In genomic region chr17:3893003-3893719, GRCh38 we compare ENCODE assay signal across 8 cellular contexts. TPM values are rescaled to one million over a fixed set of nuclear protein-coding genes. Genes with fewer than 3 reads are reported as not detected.
DNase-seq lines count a peak whose midpoint lies in the region; ATAC-seq, FAIRE-seq and TF ChIP-seq lines count a peak whose summit lies in the region.

TSS of gene CAMKK1 (minus strand) at chr17:3893053. CDS start at chr17:3885687, 7,366 bp downstream.

- POLR2A ChIA-PET in PC-3 (lab: Charles Lee; ENCODE audit: unreplicated experiment): interaction anchor here (0.7 kb wide), 1 partner anchor 92 kb away, joined by 20 read pairs; the partner anchor contains the start of gene ITGAE

- H3K27ac ChIP-seq in PC-3 (ENCODE audit: low read length) (peak within 1 kb of the TSS; percentile 27), esophagus muscularis mucosa (replicated peaks in 1 of 4) (peak within 1 kb of the TSS; percentile 88 to 91 (median 90))

- peaks cover 13% of the 10 kb centered on the region for H3K27me3 Mint-ChIP-seq in Calu3 (ENCODE audit: unreplicated experiment)
- H3K27me3 Mint-ChIP-seq in activated T-cell treated with anti-CD3 and anti-CD28 coated beads, Interleukin-2, amount 50 U/mL, for 24 hours: no peaks in the 10 kb centered on the region

- TF ChIP-seq CTCF in Calu3 (IDR thresholded peaks at IDR 0.05; ENCODE audit: unreplicated experiment) (no peak), PC-3 (conservative IDR thresholded peaks at IDR 0.05; ENCODE audit: low read depth, low read length) (no peak), esophagus muscularis mucosa (IDR thresholded peaks at IDR 0.05) (peak in 1 of 3 experiments; percentile 20)

- peaks cover 32% of the 10 kb centered on the region for H3K36me3 Mint-ChIP-seq in Calu3 (ENCODE audit: insufficient read depth, unreplicated experiment)
- no peaks in the 10 kb centered on the region for H3K36me3 Mint-ChIP-seq in activated T-cell treated with anti-CD3 and anti-CD28 coated beads, Interleukin-2, amount 50 U/mL, for 24 hours (ENCODE audit: low read depth)

- peak within 1 kb of the TSS; percentile 74 for H3K9ac ChIP-seq in PC-3 (ENCODE audit: low read length)

- H3K4me2 ChIP-seq in PC-3 (ENCODE audit: low read length): peak within 1 kb of the TSS; percentile 86

- peak within 1 kb of the TSS; percentile 79 for H3K4me3 ChIP-seq in PC-3 (ENCODE audit: low read length)
- peak within 1 kb of the TSS; percentile 60 to 88 (median 74) for H3K4me3 ChIP-seq in esophagus muscularis mucosa

- BruUV-seq in Calu3 (replicated peaks; lab: Mats Ljungman, UMichigan) (no TSS peak), PC-3 (replicated peaks; lab: Mats Ljungman, UMichigan) (no TSS peak)

- no peak for TF ChIP-seq POLR2A in esophagus muscularis mucosa (IDR thresholded peaks at IDR 0.05; ENCODE audit: low read depth)

- DNase-seq in Calu3 (peak; percentile 83), HTR-8/SVneo (ENCODE audit: insufficient read length, low spot score) (peak; percentile 96), PC-3 (peak; percentile 85), esophagus muscularis mucosa (ENCODE audit: extremely low spot score) (peak; percentile 96), myocyte (ENCODE audit: low read depth) (peak; percentile 83)
- DNase-seq in activated T-cell treated with anti-CD3 and anti-CD28 coated beads, Interleukin-2, amount 50 U/mL, for 24 hours: peak; percentile 93
- peak; percentile 64 to 88 for DNase-seq in stimulated activated CD8-positive, alpha-beta memory T cell treated with anti-CD3 and anti-CD28 coated beads, Interleukin-7, amount 100 ng/mL, for 4 hours (ENCODE audit: low read depth in 2 of 2)

- H3K79me2 ChIP-seq in PC-3 (ENCODE audit: low read length): peaks cover 30% of the 10 kb centered on the region

- H3K27me3 ChIP-seq in PC-3 (ENCODE audit: low read length) (no peaks in the 10 kb centered on the region), esophagus muscularis mucosa (no peaks in the 10 kb centered on the region)

- H3K4me1 Mint-ChIP-seq in Calu3 (ENCODE audit: low read depth, unreplicated experiment): peaks cover 22% of the 10 kb centered on the region
- peaks cover 44% of the 10 kb centered on the region for H3K4me1 Mint-ChIP-seq in activated T-cell treated with anti-CD3 and anti-CD28 coated beads, Interleukin-2, amount 50 U/mL, for 24 hours (ENCODE audit: low read depth)

- H3K36me3 ChIP-seq in PC-3 (ENCODE audit: low read depth, low read length) (no peaks in the 10 kb centered on the region), esophagus muscularis mucosa (no peaks in the 10 kb centered on the region)

- CTCF ChIA-PET in Calu3 (lab: Charles Lee): interaction anchor here (1.7 kb wide), 1 partner anchor 21 kb away, joined by 4 read pairs; no protein-coding TSS in a partner anchor
- CTCF ChIA-PET in PC-3 (lab: Charles Lee): interaction anchor here (1.0 to 1.4 kb wide), 2 partner anchors 21 to 47 kb away, joined by 3 to 4 read pairs; partner anchors contain the start of gene NCBP3

- peak; percentile 85 for FAIRE-seq in HTR-8/SVneo (lab: Jason Lieb, UNC)

- intact Hi-C loops in Calu3 (cut with micrococcal nuclease; ENCODE audit: unreplicated experiment) (no loop called here), PC-3 (cut with micrococcal nuclease) (no loop called here), esophagus muscularis mucosa (cut with DNase I) (no loop called here)

- ATAC-seq in GM21367 (IDR thresholded peaks at IDR 0.05; ENCODE audit: unreplicated experiment): peak; percentile 74
- peak; percentile 48 for ATAC-seq in PC-3

- H3K9me3 ChIP-seq in PC-3 (ENCODE audit: low read length) (no peaks in the 10 kb centered on the region), esophagus muscularis mucosa (no peaks in the 10 kb centered on the region)

- no peaks in the 10 kb centered on the region for H4K20me1 ChIP-seq in PC-3 (ENCODE audit: low read length)

- no peaks in the 10 kb centered on the region for H3K9me2 ChIP-seq in PC-3 (replicated peaks; ENCODE audit: low read length)

- no peaks in the 10 kb centered on the region for H3K9me3 Mint-ChIP-seq in Calu3 (ENCODE audit: low read depth, unreplicated experiment)
- H3K9me3 Mint-ChIP-seq in activated T-cell treated with anti-CD3 and anti-CD28 coated beads, Interleukin-2, amount 50 U/mL, for 24 hours: no peaks in the 10 kb centered on the region

- TF ChIP-seq EP300 in esophagus muscularis mucosa (IDR thresholded peaks at IDR 0.05): no peak

- H3K27ac Mint-ChIP-seq in Calu3 (ENCODE audit: unreplicated experiment): no peak within 1 kb of the TSS
- H3K27ac Mint-ChIP-seq in activated T-cell treated with anti-CD3 and anti-CD28 coated beads, Interleukin-2, amount 50 U/mL, for 24 hours: peak within 1 kb of the TSS; percentile 88

- 3% methylated on average over 25 of the region's 75 CpGs for WGBS in esophagus muscularis mucosa

- peak within 1 kb of the TSS; percentile 65 for H3K4me3 Mint-ChIP-seq in Calu3 (ENCODE audit: low read depth, unreplicated experiment)
- peak within 1 kb of the TSS; percentile 83 for H3K4me3 Mint-ChIP-seq in activated T-cell treated with anti-CD3 and anti-CD28 coated beads, Interleukin-2, amount 50 U/mL, for 24 hours

- no peaks in the 10 kb centered on the region for H3F3A ChIP-seq in PC-3 (ENCODE audit: low read length, unreplicated experiment)

- H3K4me1 ChIP-seq in PC-3 (ENCODE audit: insufficient read depth, low read length) (peaks cover 59% of the 10 kb centered on the region), esophagus muscularis mucosa (peaks cover 77 to 85% (median 80%) of the 10 kb centered on the region in 4 donors)

- H2AFZ ChIP-seq in PC-3 (ENCODE audit: low read length): peak within 1 kb of the TSS; percentile 75

RNA-seq across cellular contexts. Expression of gene CAMKK1, which starts in this region (rescaled TPM):
- total RNA-seq in Calu3 (2022) (1.4 and 1.7 TPM in 2 replicates), PC-3 (2014; rRNA removed) (10.1 and 12.4 TPM in 2 replicates), esophagus muscularis mucosa (1 to 10 TPM; 2.9 to 8.8 (median 4.4) TPM), myocyte (2.6 and 2.8 TPM in 2 replicates)
- 9.9 TPM for polyA plus RNA-seq in myocyte (2012)

Comparison
In these comparisons a context has a peak if more than half of its experiments do, and no peak if none do; other contexts are left out.
1. Peak in every context shown above with its lines: DNase-seq, ATAC-seq, H3K4me3 ChIP-seq and H3K27ac ChIP-seq.